Comparison of ENCODE assay signal across 31 cellular contexts in the genomic region with DNA sequence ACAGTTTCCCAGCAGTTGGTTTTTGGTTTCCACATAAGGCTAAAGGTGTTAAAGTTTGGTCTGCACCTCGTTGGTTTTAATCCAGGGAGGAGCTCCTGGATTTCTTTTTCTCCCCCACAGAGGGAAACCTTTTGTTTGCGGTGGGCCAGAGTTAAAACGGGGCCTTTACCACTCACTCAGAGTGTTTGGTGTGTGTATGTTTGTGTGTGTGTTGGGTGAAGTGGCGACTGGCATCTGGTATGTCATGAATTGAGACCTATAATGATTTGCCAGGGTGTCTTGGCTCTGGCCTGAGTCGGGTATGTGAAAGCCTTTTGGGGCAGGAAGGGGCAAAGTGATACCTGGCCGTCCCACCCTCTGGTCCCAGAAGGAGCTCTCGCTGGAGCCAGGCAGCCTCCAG. TPM values are rescaled to one million over a fixed set of nuclear protein-coding genes. Genes with fewer than 3 reads are reported as not detected.
DNase-seq lines count a peak whose midpoint lies in the region; ATAC-seq and TF ChIP-seq lines count a peak whose summit lies in the region.
"Had no signal": no experiment of that assay in that cellular context is flagged by ENCODE, and none has a peak within 500 bp of the region (broad histone marks: within the 10 kb centered on the region; RNA-seq: fewer than 3 reads in every experiment).

No MANE protein-coding gene starts in this region.

- 86 to 89% (median 87%) methylated on average over 7 of the region's 7 CpGs for whole genome bisulfite sequencing in spleen, 5 donors

- H3K27ac Mint-ChIP-seq in activated naive CD4-positive, alpha-beta T cell treated with anti-CD3 and anti-CD28 coated beads, Interleukin-2, amount 50 U/mL, for 24 hours: peak overlapping the region; percentile 46
- peak overlapping the region; percentile 77 to 89 for H3K27ac Mint-ChIP-seq in effector memory CD8-positive, alpha-beta T cell
- H3K27ac Mint-ChIP-seq: activated B cell treated with CpG ODN at 0.5 μM for 24 hours, IgD-negative memory B cell had no signal

- RAD21 ChIA-PET in HCT116 (lab: Charles Lee; ENCODE audit: low non-redundant PET in 1 of 2, low total read pairs in 2 of 2, uncharacterized antibody in 2 of 2, unreplicated experiment in 2 of 2): interaction anchor here in 1 of 2 experiments (0.6 kb wide), 1 partner anchor 169 kb away, joined by 5 read pairs; no protein-coding TSS in a partner anchor

- H3K27me3 ChIP-seq in HCT116 (ENCODE audit: insufficient read depth, low read length) (no peaks in the 10 kb centered on the region), spleen (replicated peaks in 1 of 7) (no peaks in the 10 kb centered on the region), PC-3 (ENCODE audit: low read length) (no peaks in the 10 kb centered on the region)
- H3K27me3 ChIP-seq: ascending aorta, BE2C, ovary, upper lobe of left lung had no signal

- no peaks in the 10 kb centered on the region for H3K9me3 Mint-ChIP-seq in activated naive CD4-positive, alpha-beta T cell treated with anti-CD3 and anti-CD28 coated beads, Interleukin-2, amount 50 U/mL, for 24 hours
- no peaks in the 10 kb centered on the region for H3K9me3 Mint-ChIP-seq in effector memory CD8-positive, alpha-beta T cell
- H3K9me3 Mint-ChIP-seq: activated B cell treated with CpG ODN at 0.5 μM for 24 hours, IgD-negative memory B cell, nephron had no signal

- no peak for DNase-seq in activated naive CD4-positive, alpha-beta T cell treated with anti-CD3 and anti-CD28 coated beads, Interleukin-2, amount 50 U/mL, for 16 hours
- DNase-seq in HCT116 (ENCODE audit: low read depth, low spot score): no peak
- DNase-seq in effector memory CD8-positive, alpha-beta T cell: no peak
- peak; percentile 34 for DNase-seq in spleen
- DNase-seq in NCI-H69 (lab: John Stamatoyannopoulos, UW): no peak
- DNase-seq in PC-3: no peak
- DNase-seq: ACHN; activated B cell treated with CpG ODN at 0.5 μM for 24 hours; activated CD4-positive, alpha-beta T cell treated with anti-CD3 and anti-CD28 coated beads, Interleukin-2, amount 50 U/mL, for 48 hours; activated naive CD4-positive, alpha-beta T cell treated with Interleukin-2 at 50 U/mL for 16 hours; BE2C; dermis blood vessel endothelial cell; DMS79 treated with DMSO at 0.1 percent for 48 hours; GF-D8; left ventricle myocardium superior; midbrain; NCI-H1105; NCI-H187 treated with DMSO at 0.1 percent for 48 hours; NCI-H2171 treated with DMSO at 0.1 percent for 48 hours; NCI-H524; ovary; PC-9; SHP77; stimulated activated CD4-positive, alpha-beta T cell treated with anti-CD3 and anti-CD28 coated beads, Interleukin-2, amount 100 ng/mL, for 48 hours; substantia nigra; upper lobe of left lung had no signal

- H4K20me1 ChIP-seq in HCT116 (ENCODE audit: insufficient read depth) (no peaks in the 10 kb centered on the region), PC-3 (ENCODE audit: low read length) (no peaks in the 10 kb centered on the region)

- CTCF ChIA-PET in HCT116 (lab: Charles Lee) (no interaction called here), PC-3 (lab: Charles Lee) (no interaction called here)

- no TSS peak for BruUV-seq in HCT116 (replicated peaks; lab: Mats Ljungman, UMichigan)
- no TSS peak for BruUV-seq in PC-3 (replicated peaks; lab: Mats Ljungman, UMichigan)

- POLR2A ChIA-PET in HCT116 (lab: Charles Lee) (interaction anchor here (0.6 kb wide), 1 partner anchor 10 kb away, joined by 3 read pairs; no protein-coding TSS in a partner anchor), PC-3 (lab: Charles Lee; ENCODE audit: unreplicated experiment) (no interaction called here)

- H3K9me3 ChIP-seq in HCT116 (ENCODE audit: control insufficient read depth in 1 of 2, insufficient read depth in 1 of 2, low read depth in 1 of 2, low read length in 2 of 2) (no peaks in the 10 kb centered on the region), spleen (no peaks in the 10 kb centered on the region), PC-3 (ENCODE audit: low read length) (no peaks in the 10 kb centered on the region)
- H3K9me3 ChIP-seq: ascending aorta, BE2C, ovary, upper lobe of left lung had no signal

- H3K4me3 ChIP-seq in HCT116 (replicated peaks in 1 of 2; ENCODE audit: low read depth in 1 of 2, low read length in 2 of 2) (no peak overlapping the region), spleen (no peak overlapping the region), PC-3 (ENCODE audit: low read length) (no peak overlapping the region)
- H3K4me3 ChIP-seq: ascending aorta, ovary, PC-9, upper lobe of left lung had no signal

- H3K4me1 Mint-ChIP-seq in activated naive CD4-positive, alpha-beta T cell treated with anti-CD3 and anti-CD28 coated beads, Interleukin-2, amount 50 U/mL, for 24 hours: peaks cover 33% of the 10 kb centered on the region
- H3K4me1 Mint-ChIP-seq in effector memory CD8-positive, alpha-beta T cell (ENCODE audit: low read depth in 2 of 2): peaks cover 30 to 32% of the 10 kb centered on the region in 2 donors

- ATAC-seq in HCT116 (no peak), GM19035 (IDR thresholded peaks at IDR 0.05; ENCODE audit: unreplicated experiment) (no peak), PC-3 (no peak)
- peak; percentile 32 for ATAC-seq in effector memory CD8-positive, alpha-beta T cell (replicated peaks)

- no peaks in the 10 kb centered on the region for H3F3A ChIP-seq in PC-3 (ENCODE audit: low read length, unreplicated experiment)

- TF ChIP-seq CTCF in HCT116 (IDR thresholded peaks at IDR 0.05 in 2 of 3, conservative IDR thresholded peaks at IDR 0.05 in 1 of 3; ENCODE audit: borderline replicate concordance in 1 of 3, insufficient read depth in 1 of 3, low read depth in 2 of 3, low read length in 2 of 3) (no peak), spleen (IDR thresholded peaks at IDR 0.05 in 8 of 11, conservative IDR thresholded peaks at IDR 0.05 in 3 of 11) (no peak), PC-3 (conservative IDR thresholded peaks at IDR 0.05; ENCODE audit: low read depth, low read length) (no peak)

- no peak for TF ChIP-seq POLR2A in HCT116 (IDR thresholded peaks at IDR 0.05; ENCODE audit: borderline replicate concordance, extremely low read depth, insufficient read depth, insufficient read length)
- TF ChIP-seq POLR2A in spleen (IDR thresholded peaks at IDR 0.05): no peak

- intact Hi-C loops in HCT116 (cut with micrococcal nuclease): no loop called here
- intact Hi-C loops in spleen (cut with DNase I; ENCODE audit: low total_unique reads): loop anchor here (10.0 kb wide), 1 partner anchor 65 kb away; a partner anchor contains a TSS
- intact Hi-C loops in PC-3 (cut with micrococcal nuclease): no loop called here

- no peak overlapping the region for H2AFZ ChIP-seq in HCT116 (ENCODE audit: low read depth, low read length, poor library complexity, severe bottlenecking)
- no peak overlapping the region for H2AFZ ChIP-seq in PC-3 (ENCODE audit: low read length)
- H2AFZ ChIP-seq: PC-9 had no signal

- H3K9me2 ChIP-seq in HCT116 (ENCODE audit: insufficient read depth) (no peaks in the 10 kb centered on the region), PC-3 (replicated peaks; ENCODE audit: low read length) (no peaks in the 10 kb centered on the region)

- peaks cover 15% of the 10 kb centered on the region for H3K36me3 Mint-ChIP-seq in activated naive CD4-positive, alpha-beta T cell treated with anti-CD3 and anti-CD28 coated beads, Interleukin-2, amount 50 U/mL, for 24 hours
- peaks cover 28% of the 10 kb centered on the region for H3K36me3 Mint-ChIP-seq in effector memory CD8-positive, alpha-beta T cell (ENCODE audit: insufficient read depth)

- H3K4me1 ChIP-seq in HCT116 (ENCODE audit: control insufficient read depth in 1 of 2, insufficient read depth in 2 of 2, low read length in 2 of 2) (no peaks in the 10 kb centered on the region), spleen (peaks cover 0 to 19% (median 1%) of the 10 kb centered on the region in 6 donors), PC-3 (ENCODE audit: insufficient read depth, low read length) (no peaks in the 10 kb centered on the region)
- H3K4me1 ChIP-seq: ascending aorta, BE2C had no signal

- no peak for TF ChIP-seq RAD21 in HCT116 (IDR thresholded peaks at IDR 0.05; ENCODE audit: low read depth)

- no peak overlapping the region for H3K4me3 Mint-ChIP-seq in activated naive CD4-positive, alpha-beta T cell treated with anti-CD3 and anti-CD28 coated beads, Interleukin-2, amount 50 U/mL, for 24 hours
- H3K4me3 Mint-ChIP-seq in effector memory CD8-positive, alpha-beta T cell: no peak overlapping the region
- H3K4me3 Mint-ChIP-seq: activated B cell treated with CpG ODN at 0.5 μM for 24 hours, IgD-negative memory B cell, nephron had no signal

- H3K27ac ChIP-seq in HCT116 (ENCODE audit: low read depth, low read length) (no peak overlapping the region), spleen (peak overlapping the region in 6 of 8 donors; percentile 2 to 62 (median 38)), PC-3 (ENCODE audit: low read length) (no peak overlapping the region)
- H3K27ac ChIP-seq: PC-9 had no signal

- H3K9ac ChIP-seq in HCT116 (ENCODE audit: low read length) (no peak overlapping the region), PC-3 (ENCODE audit: low read length) (no peak overlapping the region)

- H3K27me3 Mint-ChIP-seq in activated naive CD4-positive, alpha-beta T cell treated with anti-CD3 and anti-CD28 coated beads, Interleukin-2, amount 50 U/mL, for 24 hours: no peaks in the 10 kb centered on the region
- H3K27me3 Mint-ChIP-seq in effector memory CD8-positive, alpha-beta T cell: no peaks in the 10 kb centered on the region
- H3K27me3 Mint-ChIP-seq: activated B cell treated with CpG ODN at 0.5 μM for 24 hours, IgD-negative memory B cell had no signal

- no peak overlapping the region for H3K4me2 ChIP-seq in HCT116 (ENCODE audit: low read length)
- no peak overlapping the region for H3K4me2 ChIP-seq in PC-3 (ENCODE audit: low read length)
- H3K4me2 ChIP-seq: PC-9 had no signal

- H3K79me2 ChIP-seq in HCT116 (ENCODE audit: insufficient read depth, low read length): no peaks in the 10 kb centered on the region; the same call in 1 of the 2 replicates
- H3K79me2 ChIP-seq in PC-3 (ENCODE audit: low read length): no peaks in the 10 kb centered on the region

- H3K36me3 ChIP-seq in HCT116 (ENCODE audit: control insufficient read depth in 1 of 2, insufficient read depth in 2 of 2, low read length in 2 of 2) (peaks cover 17 to 36% of the 10 kb centered on the region in 2 experiments), spleen (peaks cover 0 to 100% (median 39%) of the 10 kb centered on the region in 6 donors), PC-3 (ENCODE audit: low read depth, low read length) (peaks cover 17% of the 10 kb centered on the region; the same call in 1 of the 2 replicates)
- H3K36me3 ChIP-seq: ovary had no signal

TF ChIP-seq in HCT116, 20 proteins besides CTCF, POLR2A, EP300 and RAD21 (continues in another document):
- TF ChIP-seq EZH2 (IDR thresholded peaks at IDR 0.05) (no peak), POLR2AphosphoS5 (IDR thresholded peaks at IDR 0.05; ENCODE audit: low read depth, low read length) (0 out of 2 replicates have a peak, but pooled peaks have one; percentile 0), ZFX (IDR thresholded peaks at IDR 0.05) (no peak)

RNA-seq across cellular contexts. Expression of a gene that starts 30.9 kb away (rescaled TPM):
- total RNA-seq in HCT116 (2021; ENCODE audit: unreplicated experiment) (0.22 TPM), spleen (10 to 100 TPM in 6 of 7 donors, 1 to 10 TPM in 1; 8.5 to 34.8 (median 25.0) TPM), PC-3 (2014; rRNA removed) (not detected in 2 replicates)
- 0.27 and 0.68 TPM in 2 replicates for polyA plus RNA-seq in HCT116 (2012)
- polyA plus RNA-seq in spleen: 1 to 10 TPM; 2.3 to 4.6 (median 2.8) TPM
- total RNA-seq: activated B cell treated with CpG ODN at 0.5 μM for 24 hours had no signal

RNA-seq across cellular contexts. Expression of a gene that starts 38.9 kb away (rescaled TPM):
- total RNA-seq in HCT116 (2021; ENCODE audit: unreplicated experiment): 45.0 TPM
- polyA plus RNA-seq in HCT116 (2012): 34.5 and 39.1 TPM in 2 replicates
- 10 to 100 TPM; 63.3 to 93.5 (median 69.6) TPM for total RNA-seq in spleen
- 10 to 100 TPM; 46.3 to 60.0 (median 48.5) TPM for polyA plus RNA-seq in spleen
- total RNA-seq in PC-3 (2014; rRNA removed): 26.2 and 34.2 TPM in 2 replicates

Comparison
In these comparisons a context has a peak if more than half of its experiments do, and no peak if none do; other contexts are left out.
1. H3K27ac ChIP-seq: peak in spleen (6 of 8); none in HCT116 (single experiment) and PC-3 (single experiment).